32 cellular contexts compared by ENCODE assay signal in genomic region chr6:25414168-25414567, GRCh38.
DNase-seq lines count a peak whose midpoint lies in the region; ATAC-seq and TF ChIP-seq lines count a peak whose summit lies in the region.
"Had no signal": no experiment of that assay in that cellular context is flagged by ENCODE, and none has a peak within 500 bp of the region (broad histone marks: within the 10 kb centered on the region; RNA-seq: fewer than 3 reads in every experiment).

No MANE protein-coding gene starts in this region.

- H4K20me1 ChIP-seq in BLaER1 (no peaks in the 10 kb centered on the region), Loucy (ENCODE audit: insufficient read depth, low read length, poor library complexity, severe bottlenecking) (no peaks in the 10 kb centered on the region)

- no peak overlapping the region for H3K27ac ChIP-seq in BLaER1
- H3K27ac ChIP-seq: body of pancreas, hepatocyte, ovary had no signal

- no peaks in the 10 kb centered on the region for H3K9me3 Mint-ChIP-seq in nephron
- no peaks in the 10 kb centered on the region for H3K9me3 Mint-ChIP-seq in natural killer cell treated with Interleukin-12 subunit alpha and Interleukin-12 subunit beta and Interleukin-15 and Interleukin-18, amount 100 ng/mL, for 72 hours
- H3K9me3 Mint-ChIP-seq: activated CD8-positive, alpha-beta T cell treated with anti-CD3 and anti-CD28 coated beads for 36 hours; activated T-helper 1 cell treated with anti-CD3 and anti-CD28 coated beads, Interleukin-12 subunit alpha, Interleukin-12 subunit beta, Interleukin-2, Interleukin-4 antibody, amounts not matched to agents 30 ng/mL and 10 ng/mL and 1 ng/mL, durations not matched to agents 14 hours and 24 hours and 36 hours; dendritic cell treated with granulocyte-macrophage colony-stimulating factor and Interleukin-4, amounts not matched to agents 40 ng/mL and 50 ng/mL, for 4 days; natural killer cell; stimulated activated naive B cell treated with anti-CD40 and anti-IgM and Interleukin-4, amounts not matched to agents 10 μg/mL and 1 μg/mL and 100 μg/mL, for 72 hours had no signal

- H3K27me3 Mint-ChIP-seq in nephron (ENCODE audit: low read depth): no peaks in the 10 kb centered on the region
- H3K27me3 Mint-ChIP-seq in natural killer cell treated with Interleukin-12 subunit alpha and Interleukin-12 subunit beta and Interleukin-15 and Interleukin-18, amount 100 ng/mL, for 72 hours: peaks cover 0 to 6% of the 10 kb centered on the region in 2 donors
- H3K27me3 Mint-ChIP-seq: activated CD8-positive, alpha-beta T cell treated with anti-CD3 and anti-CD28 coated beads for 36 hours; dendritic cell treated with granulocyte-macrophage colony-stimulating factor and Interleukin-4, amounts not matched to agents 40 ng/mL and 50 ng/mL, for 4 days had no signal

- H3K4me1 Mint-ChIP-seq in nephron: peaks cover 58% of the 10 kb centered on the region
- peaks cover 0 to 13% of the 10 kb centered on the region in 2 donors for H3K4me1 Mint-ChIP-seq in natural killer cell treated with Interleukin-12 subunit alpha and Interleukin-12 subunit beta and Interleukin-15 and Interleukin-18, amount 100 ng/mL, for 72 hours (ENCODE audit: low read depth in 2 of 2)

- peak overlapping the region; percentile 63 to 96 (median 67) for H3K27ac Mint-ChIP-seq in nephron
- no peak overlapping the region for H3K27ac Mint-ChIP-seq in natural killer cell treated with Interleukin-12 subunit alpha and Interleukin-12 subunit beta and Interleukin-15 and Interleukin-18, amount 100 ng/mL, for 72 hours
- H3K27ac Mint-ChIP-seq: activated CD8-positive, alpha-beta T cell treated with anti-CD3 and anti-CD28 coated beads for 36 hours; dendritic cell treated with granulocyte-macrophage colony-stimulating factor and Interleukin-4, amounts not matched to agents 40 ng/mL and 50 ng/mL, for 4 days; stimulated activated naive B cell treated with anti-CD40 and anti-IgM and Interleukin-4, amounts not matched to agents 10 μg/mL and 1 μg/mL and 100 μg/mL, for 72 hours had no signal

- no peak overlapping the region for H3K4me3 Mint-ChIP-seq in nephron
- H3K4me3 Mint-ChIP-seq in natural killer cell treated with Interleukin-12 subunit alpha and Interleukin-12 subunit beta and Interleukin-15 and Interleukin-18, amount 100 ng/mL, for 72 hours: no peak overlapping the region
- H3K4me3 Mint-ChIP-seq: activated CD8-positive, alpha-beta T cell treated with anti-CD3 and anti-CD28 coated beads for 36 hours; activated T-helper 1 cell treated with anti-CD3 and anti-CD28 coated beads, Interleukin-12 subunit alpha, Interleukin-12 subunit beta, Interleukin-2, Interleukin-4 antibody, amounts not matched to agents 30 ng/mL and 10 ng/mL and 1 ng/mL, durations not matched to agents 14 hours and 24 hours and 36 hours; dendritic cell treated with granulocyte-macrophage colony-stimulating factor and Interleukin-4, amounts not matched to agents 40 ng/mL and 50 ng/mL, for 4 days; natural killer cell had no signal

- H3K4me1 ChIP-seq in BLaER1 (peaks cover 33% of the 10 kb centered on the region), Loucy (ENCODE audit: insufficient read depth, low read length, poor library complexity, severe bottlenecking) (peaks cover 86% of the 10 kb centered on the region), adipocyte (ENCODE audit: control insufficient read depth, insufficient read depth, low read length) (peaks cover 69% of the 10 kb centered on the region)

- H3K27me3 ChIP-seq in BLaER1 (no peaks in the 10 kb centered on the region), Loucy (ENCODE audit: insufficient read depth, low read length, poor library complexity, severe bottlenecking) (no peaks in the 10 kb centered on the region), adipocyte (replicated peaks; ENCODE audit: control insufficient read depth, insufficient read depth, low read length) (no peaks in the 10 kb centered on the region)
- H3K27me3 ChIP-seq: body of pancreas, esophagus squamous epithelium, gastroesophageal sphincter, hepatocyte, ovary, upper lobe of right lung had no signal

- H3K36me3 ChIP-seq in BLaER1 (no peaks in the 10 kb centered on the region), Loucy (ENCODE audit: insufficient read depth, low read length) (no peaks in the 10 kb centered on the region), adipocyte (ENCODE audit: control insufficient read depth, insufficient read depth, low read length, severe bottlenecking) (no peaks in the 10 kb centered on the region)
- H3K36me3 ChIP-seq: esophagus squamous epithelium, gastroesophageal sphincter, HAP-1, ovary, upper lobe of right lung had no signal

- DNase-seq in adipocyte (ENCODE audit: low read depth) (peak; percentile 17), epidermal melanocyte (ENCODE audit: insufficient read length, low spot score) (no peak), omental fat pad (ENCODE audit: low spot score) (no peak)
- no peak for DNase-seq in natural killer cell treated with Interleukin-12 subunit alpha and Interleukin-12 subunit beta and Interleukin-15 and Interleukin-18, amount 100 ng/mL, for 72 hours (ENCODE audit: low spot score)
- DNase-seq: activated CD8-positive, alpha-beta memory T cell treated with anti-CD3 and anti-CD28 coated beads, Interleukin-2, amount 50 U/mL, for 48 hours; activated CD8-positive, alpha-beta T cell treated with anti-CD3 and anti-CD28 coated beads for 36 hours; activated naive CD4-positive, alpha-beta T cell treated with Interleukin-2 at 50 U/mL for 16 hours; AML-193; body of pancreas; esophagus squamous epithelium; left cardiac atrium; mucosa of descending colon; natural killer cell; NCI-H1092 treated with DMSO at 0.1 percent for 48 hours; NCI-H187; NCI-H2171 treated with DMSO at 0.1 percent for 48 hours; NCI-H524; NK-92 treated with Interleukin-12 subunit alpha and Interleukin-12 subunit beta, amount 100 ng/mL, for 24 hours; ovary; T-helper 2 cell; upper lobe of right lung had no signal

- no peaks in the 10 kb centered on the region for H3K9me2 ChIP-seq in Loucy (replicated peaks; ENCODE audit: low read depth, low read length)

- H3K4me2 ChIP-seq in BLaER1 (peak overlapping the region; percentile 71), Loucy (ENCODE audit: low read depth, low read length, poor library complexity, severe bottlenecking) (peak overlapping the region; percentile 62)
- H3K4me2 ChIP-seq: hepatocyte had no signal

- no peak for ATAC-seq in natural killer cell treated with Interleukin-12 subunit alpha and Interleukin-12 subunit beta and Interleukin-15 and Interleukin-18, amount 100 ng/mL, for 72 hours
- ATAC-seq in GM21825 (IDR thresholded peaks at IDR 0.05; ENCODE audit: unreplicated experiment) (no peak), omental fat pad (ENCODE audit: low FRiP score) (no peak)
- ATAC-seq: activated CD8-positive, alpha-beta T cell treated with anti-CD3 and anti-CD28 coated beads for 36 hours; body of pancreas; gastroesophageal sphincter; left cardiac atrium; mucosa of descending colon; natural killer cell; upper lobe of right lung had no signal

- H3K79me2 ChIP-seq in Loucy (ENCODE audit: insufficient read depth, low read length): peaks cover 28% of the 10 kb centered on the region

- H3K9me3 ChIP-seq in BLaER1 (no peaks in the 10 kb centered on the region), Loucy (ENCODE audit: insufficient read depth, low read depth, low read length) (no peaks in the 10 kb centered on the region), adipocyte (ENCODE audit: control insufficient read depth, low read length) (no peaks in the 10 kb centered on the region)
- H3K9me3 ChIP-seq: body of pancreas, esophagus squamous epithelium, gastroesophageal sphincter, HAP-1, mucosa of descending colon, ovary, upper lobe of right lung had no signal

- H3K4me3 ChIP-seq in BLaER1: no peak overlapping the region
- H3K4me3 ChIP-seq in Loucy (ENCODE audit: low read length, poor library complexity, severe bottlenecking): peak overlapping the region; percentile 55
- peak overlapping the region; percentile 47 for H3K4me3 ChIP-seq in adipocyte (ENCODE audit: low read length)
- H3K4me3 ChIP-seq: body of pancreas, esophagus squamous epithelium, gastroesophageal sphincter, HAP-1, hepatocyte, lung, mucosa of descending colon, ovary, upper lobe of right lung had no signal

- peaks cover 3% of the 10 kb centered on the region; the same call in 1 of the 2 replicates for H3F3A ChIP-seq in Loucy (ENCODE audit: low read depth)

- H3K36me3 Mint-ChIP-seq in nephron (ENCODE audit: low read depth): peaks cover under 1% of the 10 kb centered on the region
- no peaks in the 10 kb centered on the region for H3K36me3 Mint-ChIP-seq in natural killer cell treated with Interleukin-12 subunit alpha and Interleukin-12 subunit beta and Interleukin-15 and Interleukin-18, amount 100 ng/mL, for 72 hours
- H3K36me3 Mint-ChIP-seq: natural killer cell; stimulated activated naive B cell treated with anti-CD40 and anti-IgM and Interleukin-4, amounts not matched to agents 10 μg/mL and 1 μg/mL and 100 μg/mL, for 72 hours had no signal

- TF ChIP-seq CTCF in Loucy (conservative IDR thresholded peaks at IDR 0.05; ENCODE audit: low read length) (no peak), nephron (IDR thresholded peaks at IDR 0.05; ENCODE audit: unreplicated experiment in 3 of 3) (no peak), omental fat pad (IDR thresholded peaks at IDR 0.05) (no peak)

- H2AFZ ChIP-seq in Loucy (ENCODE audit: low read length): no peak overlapping the region
- H2AFZ ChIP-seq: hepatocyte had no signal

- H3K9ac ChIP-seq in BLaER1: no peak overlapping the region
- H3K9ac ChIP-seq in Loucy (ENCODE audit: low read depth, low read length, poor library complexity, severe bottlenecking): peak overlapping the region; percentile 62
- H3K9ac ChIP-seq in adipocyte (ENCODE audit: low read length): peak overlapping the region; percentile 58

Comparison
In these comparisons a context has a peak if more than half of its experiments do, and no peak if none do; other contexts are left out.
1. H3K27ac Mint-ChIP-seq: peak in nephron (3 of 3); none in natural killer cell treated with Interleukin-12 subunit alpha and Interleukin-12 subunit beta and Interleukin-15 and Interleukin-18, amount 100 ng/mL, for 72 hours (0 of 2).